14 cellular contexts compared by ENCODE assay signal in genomic region chr7:140348161-140348849, GRCh38. TPM values are rescaled to one million over a fixed set of nuclear protein-coding genes. Genes with fewer than 3 reads are reported as not detected.
A peak's percentile ranks its signal among the peaks of the same experiment; 100 is the strongest.
DNase-seq lines count a peak whose midpoint lies in the region; ATAC-seq and TF ChIP-seq lines count a peak whose summit lies in the region.
"Had no signal": no experiment of that assay in that cellular context is flagged by ENCODE, and none has a peak within 500 bp of the region (broad histone marks: within the 10 kb centered on the region; RNA-seq: fewer than 3 reads in every experiment).

No MANE protein-coding gene starts in this region.

- TF ChIP-seq POLR2A in suprapubic skin (IDR thresholded peaks at IDR 0.05) = no peak
- TF ChIP-seq POLR2A in erythroblast (IDR thresholded peaks at IDR 0.05; ENCODE audit: low read length) = no peak

- peak overlapping the region in 4 of 5 experiments; percentile 78 to 96 (median 92) for H3K27ac Mint-ChIP-seq in brain
- H3K27ac Mint-ChIP-seq: T-cell had no signal

- no peak overlapping the region for H3K14ac ChIP-seq in mesenchymal stem cell (ENCODE audit: low read length in 2 of 2)

- DNase-seq in HAP-1 (ENCODE audit: low spot score in 2 of 2) (peak; percentile 73 to 98), mesenchymal stem cell (no peak), suprapubic skin (ENCODE audit: low spot score in 2 of 2) (no peak), erythroblast (lab: John Stamatoyannopoulos, UW) (no peak)
- DNase-seq in stimulated activated CD4-positive, alpha-beta T cell treated with anti-CD3 and anti-CD28 coated beads, Interleukin-12 subunit alpha, Interleukin-12 subunit beta, amount 100 ng/mL, for 4 hours = no peak
- DNase-seq: activated CD4-positive, alpha-beta T cell treated with anti-CD3 and anti-CD28 coated beads for 48 hours; NCI-H1092; NCI-H446; right lobe of liver; T-cell had no signal

- no peak overlapping the region for H4K91ac ChIP-seq in mesenchymal stem cell (ENCODE audit: low read length)

- H3K4me1 ChIP-seq in HAP-1 (peaks cover 20% of the 10 kb centered on the region), mesenchymal stem cell (ENCODE audit: control insufficient read depth, insufficient read depth, low read depth, low read length) (no peaks in the 10 kb centered on the region), suprapubic skin (peaks cover 17% of the 10 kb centered on the region)
- H3K4me1 ChIP-seq: right lobe of liver had no signal

- no peak overlapping the region for H2BK5ac ChIP-seq in mesenchymal stem cell (ENCODE audit: low read depth, low read length, poor library complexity, severe bottlenecking)

- H3K9ac ChIP-seq in mesenchymal stem cell (ENCODE audit: low read length) = peak overlapping the region; percentile 78

- no peak overlapping the region for H3K23ac ChIP-seq in mesenchymal stem cell (ENCODE audit: low read length in 2 of 2)

- WGBS in mesenchymal stem cell = 94% methylated on average over 11 of the region's 13 CpGs
- 74% methylated on average over 13 of the region's 13 CpGs for WGBS in suprapubic skin

- no peak overlapping the region for H2AK5ac ChIP-seq in mesenchymal stem cell (ENCODE audit: low read length, severe bottlenecking)

- TF ChIP-seq CTCF in brain (conservative IDR thresholded peaks at IDR 0.05) (no peak), suprapubic skin (IDR thresholded peaks at IDR 0.05) (no peak)

- H3K9me3 Mint-ChIP-seq in brain = no peaks in the 10 kb centered on the region
- H3K9me3 Mint-ChIP-seq: T-cell had no signal

- no peak overlapping the region for H2BK120ac ChIP-seq in mesenchymal stem cell (ENCODE audit: low read depth, low read length)

- H3K27ac ChIP-seq in mesenchymal stem cell (ENCODE audit: low read length, poor library complexity, severe bottlenecking) = no peak overlapping the region
- peak overlapping the region; percentile 80 for H3K27ac ChIP-seq in suprapubic skin
- H3K27ac ChIP-seq: right lobe of liver had no signal

- H3K4me3 ChIP-seq in HAP-1 = no peak overlapping the region
- H3K4me3 ChIP-seq in mesenchymal stem cell (ENCODE audit: insufficient read depth in 1 of 2, low read depth in 1 of 2, low read length in 2 of 2) = no peak overlapping the region
- H3K4me3 ChIP-seq in suprapubic skin = no peak overlapping the region
- H3K4me3 ChIP-seq: right lobe of liver had no signal

- H3K4me2 ChIP-seq in mesenchymal stem cell (ENCODE audit: low read length, poor library complexity, severe bottlenecking) = no peak overlapping the region

- H3K18ac ChIP-seq in mesenchymal stem cell (ENCODE audit: low read depth in 1 of 2, low read length in 2 of 2) = no peak overlapping the region

- no peak for ATAC-seq in GM18861 (IDR thresholded peaks at IDR 0.05; ENCODE audit: unreplicated experiment)
- ATAC-seq: Panc1, right lobe of liver, T-cell had no signal

- H3K4ac ChIP-seq in mesenchymal stem cell (ENCODE audit: low read depth in 1 of 2, low read length in 2 of 2) = no peak overlapping the region

- peaks cover 21% of the 10 kb centered on the region for H3K4me1 Mint-ChIP-seq in brain

- in situ Hi-C loops in HAP-1 (cut with MboI; ENCODE audit: low sequenced_read_pairs) = no loop called here

- H3K4me3 Mint-ChIP-seq in brain = peak overlapping the region in 1 of 5 experiments; percentile 13
- H3K4me3 Mint-ChIP-seq: T-cell had no signal

- no peaks in the 10 kb centered on the region for H3K27me3 Mint-ChIP-seq in brain
- H3K27me3 Mint-ChIP-seq: T-cell had no signal

- no peaks in the 10 kb centered on the region for H3K9me3 ChIP-seq in HAP-1
- H3K9me3 ChIP-seq in mesenchymal stem cell (ENCODE audit: control insufficient read depth, low read length) = no peaks in the 10 kb centered on the region
- no peaks in the 10 kb centered on the region for H3K9me3 ChIP-seq in suprapubic skin
- H3K9me3 ChIP-seq: right lobe of liver had no signal

- no peak for TF ChIP-seq EP300 in suprapubic skin (IDR thresholded peaks at IDR 0.05)

- H4K8ac ChIP-seq in mesenchymal stem cell (ENCODE audit: low read length) = no peak overlapping the region

- H3K36me3 ChIP-seq in HAP-1 (replicated peaks) (peaks cover 10% of the 10 kb centered on the region), mesenchymal stem cell (ENCODE audit: control insufficient read depth in 1 of 2, insufficient read depth in 2 of 2, low read depth in 1 of 2, low read length in 2 of 2) (peaks cover 30 to 66% of the 10 kb centered on the region in 2 experiments), suprapubic skin (peaks cover 55% of the 10 kb centered on the region)

- H2BK12ac ChIP-seq in mesenchymal stem cell (ENCODE audit: low read length in 2 of 2) = no peak overlapping the region

- H2BK15ac ChIP-seq in mesenchymal stem cell (ENCODE audit: low read depth, poor library complexity, severe bottlenecking) = no peak overlapping the region

- peaks cover 72% of the 10 kb centered on the region for H3K36me3 Mint-ChIP-seq in brain

- no peak overlapping the region for H2AFZ ChIP-seq in mesenchymal stem cell (ENCODE audit: low read depth, low read length)

- peaks cover 7% of the 10 kb centered on the region for H3K79me1 ChIP-seq in mesenchymal stem cell (replicated peaks; ENCODE audit: low read length, poor library complexity, severe bottlenecking)

- no peaks in the 10 kb centered on the region for H3K27me3 ChIP-seq in HAP-1 (ENCODE audit: low read depth)
- H3K27me3 ChIP-seq in mesenchymal stem cell (ENCODE audit: control insufficient read depth in 1 of 2, insufficient read depth in 1 of 2, low read length in 2 of 2) = no peaks in the 10 kb centered on the region
- no peaks in the 10 kb centered on the region for H3K27me3 ChIP-seq in suprapubic skin
- H3K27me3 ChIP-seq: right lobe of liver had no signal

RNA-seq across cellular contexts. Expression of gene SLC37A3, which starts 50.0 kb away (rescaled TPM):
- polyA plus RNA-seq in brain (ENCODE audit: insufficient read depth, low read depth, low replicate concordance) = 13.4 TPM
- 34.5 TPM for polyA plus RNA-seq in mesenchymal stem cell (2013, experiment 1 of 2)
- 33.0 TPM for polyA plus RNA-seq in mesenchymal stem cell (2013, experiment 2 of 2)
- 10 to 100 TPM; 27.3 to 61.4 (median 39.2) TPM for total RNA-seq in suprapubic skin

RNA-seq across cellular contexts. Expression of gene RAB19, which starts 55.6 kb away (rescaled TPM):
- polyA plus RNA-seq in brain (ENCODE audit: insufficient read depth, low read depth, low replicate concordance) = 0.75 TPM
- not detected for polyA plus RNA-seq in mesenchymal stem cell (2013, experiment 1 of 2)
- not detected for polyA plus RNA-seq in mesenchymal stem cell (2013, experiment 2 of 2)
- 1 to 10 TPM in 1 of 4 donors, under 1 TPM in 1, not detected in 2; 0.89 to 5.3 TPM for total RNA-seq in suprapubic skin
- polyA plus RNA-seq: keratinocyte had no signal

Comparison
In these comparisons a context has a peak if more than half of its experiments do, and no peak if none do; other contexts are left out.
1. DNase-seq: peak in HAP-1 (2 of 2); none in mesenchymal stem cell (single experiment), suprapubic skin (0 of 2), erythroblast (0 of 2) and stimulated activated CD4-positive, alpha-beta T cell treated with anti-CD3 and anti-CD28 coated beads, Interleukin-12 subunit alpha, Interleukin-12 subunit beta, amount 100 ng/mL, for 4 hours (single experiment).